ENCODE assay signal across 10 cellular contexts in genomic region chr3:14391033-14391432, GRCh38. TPM values are rescaled to one million over a fixed set of nuclear protein-coding genes. Genes with fewer than 3 reads are reported as not detected.
A peak's percentile ranks its signal among the peaks of the same experiment; 100 is the strongest.
DNase-seq lines count a peak whose midpoint lies in the region; ATAC-seq and TF ChIP-seq lines count a peak whose summit lies in the region.
"Had no signal": no experiment of that assay in that cellular context is flagged by ENCODE, and none has a peak within 500 bp of the region (broad histone marks: within the 10 kb centered on the region; RNA-seq: fewer than 3 reads in every experiment).

No MANE protein-coding gene starts in this region.

- WGBS in liver = 9% methylated on average over 4 of the region's 4 CpGs

- POLR2A ChIA-PET in A673 (lab: Charles Lee; ENCODE audit: low non-redundant PET) = no interaction called here
- POLR2A ChIA-PET in activated CD8-positive, alpha-beta T cell treated with anti-CD3 and anti-CD28 coated beads, Interleukin-2, amount 10 ng/mL, durations not matched to agents 7 days and 5 days (lab: Charles Lee) = interaction anchor here (1.6 kb wide), 1 partner anchor 13 kb away, joined by 4 read pairs; no protein-coding TSS in a partner anchor

- H3K27me3 ChIP-seq in A673 (replicated peaks; ENCODE audit: insufficient read depth, low read depth, low read length, poor library complexity) = no peaks in the 10 kb centered on the region
- no peaks in the 10 kb centered on the region for H3K27me3 ChIP-seq in ascending aorta
- no peaks in the 10 kb centered on the region for H3K27me3 ChIP-seq in liver (ENCODE audit: control insufficient read depth in 4 of 4, insufficient read depth in 4 of 4, low read length in 3 of 4)

- H3K4me1 ChIP-seq in A673 (ENCODE audit: insufficient read depth, low read length, poor library complexity, severe bottlenecking) (peaks cover 10% of the 10 kb centered on the region), ascending aorta (no peaks in the 10 kb centered on the region), liver (ENCODE audit: control insufficient read depth in 4 of 4, insufficient read depth in 4 of 4, low read length in 3 of 4) (peaks cover 2 to 11% (median 4%) of the 10 kb centered on the region in 4 donors)

- no peak overlapping the region for H3K27ac Mint-ChIP-seq in activated CD8-positive, alpha-beta T cell treated with anti-CD3 and anti-CD28 coated beads, Interleukin-2, amount 10 ng/mL, durations not matched to agents 7 days and 5 days

- CTCF ChIA-PET in A673 (lab: Charles Lee) = no interaction called here
- CTCF ChIA-PET in activated CD8-positive, alpha-beta T cell treated with anti-CD3 and anti-CD28 coated beads, Interleukin-2, amount 10 ng/mL, durations not matched to agents 7 days and 5 days (lab: Charles Lee) = no interaction called here

- no TSS peak for BruUV-seq in A673 (replicated peaks; lab: Mats Ljungman, UMichigan)

- DNase-seq in A673 (ENCODE audit: low spot score) (peak; percentile 62), LHCN-M2 (ENCODE audit: low read depth) (peak; percentile 95), ascending aorta (ENCODE audit: low spot score in 2 of 2) (peak; percentile 38 to 81), GM13977 (ENCODE audit: low spot score) (no peak)
- no peak for DNase-seq in effector CD4-positive, alpha-beta T cell
- no peak for DNase-seq in activated CD8-positive, alpha-beta T cell treated with anti-CD3 and anti-CD28 coated beads, Interleukin-2, amount 10 ng/mL, durations not matched to agents 7 days and 5 days
- DNase-seq: activated T-cell treated with anti-CD3 and anti-CD28 coated beads, Interleukin-2, amount 50 U/mL, for 1 hour; hippocampal formation had no signal

- H3K9me3 Mint-ChIP-seq in activated CD8-positive, alpha-beta T cell treated with anti-CD3 and anti-CD28 coated beads, Interleukin-2, amount 10 ng/mL, durations not matched to agents 7 days and 5 days (ENCODE audit: insufficient read depth) = no peaks in the 10 kb centered on the region

- no peak for ATAC-seq in activated CD8-positive, alpha-beta T cell treated with anti-CD3 and anti-CD28 coated beads, Interleukin-2, amount 10 ng/mL, durations not matched to agents 7 days and 5 days
- no peak for ATAC-seq in HG02938 (IDR thresholded peaks at IDR 0.05; ENCODE audit: unreplicated experiment)

- no peaks in the 10 kb centered on the region for H3K36me3 Mint-ChIP-seq in activated CD8-positive, alpha-beta T cell treated with anti-CD3 and anti-CD28 coated beads, Interleukin-2, amount 10 ng/mL, durations not matched to agents 7 days and 5 days (ENCODE audit: low read depth)

- peaks cover 28% of the 10 kb centered on the region for H3K27me3 Mint-ChIP-seq in activated CD8-positive, alpha-beta T cell treated with anti-CD3 and anti-CD28 coated beads, Interleukin-2, amount 10 ng/mL, durations not matched to agents 7 days and 5 days (ENCODE audit: low read depth)

- TF ChIP-seq RAD21 in liver (IDR thresholded peaks at IDR 0.05) = peak; percentile 42 to 51

- H3K4me1 Mint-ChIP-seq in activated CD8-positive, alpha-beta T cell treated with anti-CD3 and anti-CD28 coated beads, Interleukin-2, amount 10 ng/mL, durations not matched to agents 7 days and 5 days (ENCODE audit: low read depth) = peaks cover 2% of the 10 kb centered on the region

- no peaks in the 10 kb centered on the region for H3K9me3 ChIP-seq in A673 (ENCODE audit: low read depth, low read length, poor library complexity, severe bottlenecking)
- no peaks in the 10 kb centered on the region for H3K9me3 ChIP-seq in ascending aorta
- no peaks in the 10 kb centered on the region for H3K9me3 ChIP-seq in liver (ENCODE audit: control insufficient read depth in 4 of 4, low read length in 3 of 4)

- no peak overlapping the region for H3K9ac ChIP-seq in liver (ENCODE audit: low read depth in 1 of 2, low read length in 2 of 2)

- in situ Hi-C loops in GM13977 (cut with MboI; ENCODE audit: low pct_unique_long_range_greater_than_20kb, low sequenced_read_pairs, unreplicated experiment) = no loop called here

- TF ChIP-seq CTCF in A673 (conservative IDR thresholded peaks at IDR 0.05; ENCODE audit: low read depth, low read length) (no peak), ascending aorta (IDR thresholded peaks at IDR 0.05) (no peak), liver (IDR thresholded peaks at IDR 0.05; ENCODE audit: low read depth, low read length, missing input control) (no peak), GM13977 (IDR thresholded peaks at IDR 0.05; ENCODE audit: extremely low read depth, insufficient read depth, missing control alignments) (no peak)

- H3K36me3 ChIP-seq in A673 (ENCODE audit: insufficient read depth, low read length, poor library complexity, severe bottlenecking) (no peaks in the 10 kb centered on the region), ascending aorta (no peaks in the 10 kb centered on the region), liver (ENCODE audit: control insufficient read depth in 4 of 4, insufficient read depth in 3 of 4, low read depth in 1 of 4, low read length in 3 of 4) (no peaks in the 10 kb centered on the region)

- no peak overlapping the region for H3K4me3 Mint-ChIP-seq in activated CD8-positive, alpha-beta T cell treated with anti-CD3 and anti-CD28 coated beads, Interleukin-2, amount 10 ng/mL, durations not matched to agents 7 days and 5 days

- H3K4me3 ChIP-seq in A673 (ENCODE audit: low read depth, low read length, poor library complexity, severe bottlenecking) (no peak overlapping the region), ascending aorta (no peak overlapping the region), liver (ENCODE audit: low read depth in 1 of 3, low read length in 3 of 3) (no peak overlapping the region)

- intact Hi-C loops in A673 (cut with micrococcal nuclease; ENCODE audit: unreplicated experiment) (no loop called here), ascending aorta (cut with DNase I) (loop anchor here (10.0 kb wide), 1 partner anchor 126 kb away; no protein-coding TSS in a partner anchor)

- H3K27ac ChIP-seq in A673 (ENCODE audit: low read depth, low read length, poor library complexity, severe bottlenecking) (no peak overlapping the region), ascending aorta (no peak overlapping the region), liver (ENCODE audit: low read depth in 1 of 2, low read length in 2 of 2) (no peak overlapping the region)

TF ChIP-seq in liver, 16 proteins besides CTCF, POLR2A, EP300 and RAD21 (continues in another document):
- TF ChIP-seq FOXA2 (IDR thresholded peaks at IDR 0.05) (peak; percentile 81), GABPA (IDR thresholded peaks at IDR 0.05 in 1 of 2, conservative IDR thresholded peaks at IDR 0.05 in 1 of 2) (no peak), HNF4A (conservative IDR thresholded peaks at IDR 0.05) (peak; percentile 57 to 79), FOXA1 (IDR thresholded peaks at IDR 0.05) (peak; percentile 54), JUND (IDR thresholded peaks at IDR 0.05) (peak in 1 of 2 donors; percentile 71), REST (IDR thresholded peaks at IDR 0.05) (peak; percentile 28), ATF3 (IDR thresholded peaks at IDR 0.05) (peak; percentile 78), NR2F2 (IDR thresholded peaks at IDR 0.05) (no peak), MAX (IDR thresholded peaks at IDR 0.05) (no peak), HNF4G (IDR thresholded peaks at IDR 0.05) (no peak), SP1 (IDR thresholded peaks at IDR 0.05) (peak; percentile 68), TAF1 (conservative IDR thresholded peaks at IDR 0.05) (no peak)

RNA-seq across cellular contexts. Expression of gene SLC6A6, which starts 11.4 kb away (rescaled TPM):
- total RNA-seq in A673 (2021) (48.8 and 55.1 TPM in 2 replicates), LHCN-M2 (2014; rRNA removed) (21.4 and 25.5 TPM in 2 replicates), ascending aorta (78.1 TPM), liver (1 to 10 TPM; 4.7 to 7.2 TPM)
- polyA plus RNA-seq in LHCN-M2 (2012) = 18.1 TPM
- polyA plus RNA-seq in liver = 1 to 10 TPM in 1 of 2 donors, under 1 TPM in 1; 0.92 to 1.1 TPM
- total RNA-seq in activated CD8-positive, alpha-beta T cell treated with anti-CD3 and anti-CD28 coated beads, Interleukin-2, amount 10 ng/mL, durations not matched to agents 7 days and 5 days = 10 to 100 TPM; 36.8 to 37.9 TPM

Comparison
In these comparisons a context has a peak if more than half of its experiments do, and no peak if none do; other contexts are left out.
1. DNase-seq: peak in A673 (single experiment), LHCN-M2 (single experiment) and ascending aorta (2 of 2); none in effector CD4-positive, alpha-beta T cell (single experiment), activated CD8-positive, alpha-beta T cell treated with anti-CD3 and anti-CD28 coated beads, Interleukin-2, amount 10 ng/mL, durations not matched to agents 7 days and 5 days (single experiment) and GM13977 (single experiment).